In the genomic region with DNA sequence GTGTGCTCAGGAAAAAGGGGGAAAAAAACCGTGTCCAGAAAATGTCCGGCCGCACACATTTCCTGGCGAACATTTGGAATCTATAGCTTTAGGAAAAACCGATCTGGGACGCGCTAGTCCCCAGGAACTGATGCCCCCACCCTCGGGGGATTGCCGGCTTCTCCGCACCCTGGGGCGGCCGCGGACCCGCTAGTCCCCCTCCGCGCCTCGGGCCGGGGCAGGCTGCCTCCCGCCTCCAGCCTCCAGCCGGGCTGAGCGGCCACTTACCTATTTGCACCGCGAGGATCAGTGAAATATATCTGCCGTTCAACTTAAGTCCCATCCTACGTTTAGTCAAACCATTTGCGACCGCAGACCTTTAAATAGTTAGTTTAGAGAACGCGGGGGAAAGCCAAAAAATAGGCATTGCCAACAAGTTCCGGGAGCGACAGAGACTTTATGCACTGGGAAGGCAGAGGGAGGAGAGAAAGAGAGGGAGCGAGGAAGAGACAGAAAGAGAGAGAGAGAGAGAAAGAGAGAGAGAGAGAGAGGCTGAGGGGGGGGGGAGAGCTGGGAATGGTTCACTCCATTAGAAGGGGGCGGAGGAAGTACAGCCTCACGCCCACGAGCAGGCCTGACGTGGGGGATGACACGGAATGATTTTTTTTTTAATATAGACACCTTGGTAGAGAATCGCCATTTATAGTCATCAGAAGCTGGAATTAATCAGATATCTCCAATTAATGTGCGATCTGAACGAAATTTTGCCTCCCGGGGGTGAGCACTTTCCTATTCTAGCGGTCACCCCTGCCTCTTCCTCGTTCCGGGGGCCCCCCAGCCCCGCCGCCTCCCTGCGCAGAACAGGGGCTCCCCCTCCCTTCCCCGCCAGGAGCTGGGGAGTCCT, we compare ENCODE assay signal across 2 cellular contexts.
TF ChIP-seq lines count a peak whose summit lies in the region.

A gene with protein sequence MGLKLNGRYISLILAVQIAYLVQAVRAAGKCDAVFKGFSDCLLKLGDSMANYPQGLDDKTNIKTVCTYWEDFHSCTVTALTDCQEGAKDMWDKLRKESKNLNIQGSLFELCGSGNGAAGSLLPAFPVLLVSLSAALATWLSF (minus strand): TSS at position 498 of the 883 bp plus-strand sequence. CDS start 176 bp downstream, at position 322.

TF ChIP-seq in HCT116, 20 proteins besides CTCF, POLR2A, EP300 and RAD21 (continued from another document):
- TF ChIP-seq, protein P1, sequence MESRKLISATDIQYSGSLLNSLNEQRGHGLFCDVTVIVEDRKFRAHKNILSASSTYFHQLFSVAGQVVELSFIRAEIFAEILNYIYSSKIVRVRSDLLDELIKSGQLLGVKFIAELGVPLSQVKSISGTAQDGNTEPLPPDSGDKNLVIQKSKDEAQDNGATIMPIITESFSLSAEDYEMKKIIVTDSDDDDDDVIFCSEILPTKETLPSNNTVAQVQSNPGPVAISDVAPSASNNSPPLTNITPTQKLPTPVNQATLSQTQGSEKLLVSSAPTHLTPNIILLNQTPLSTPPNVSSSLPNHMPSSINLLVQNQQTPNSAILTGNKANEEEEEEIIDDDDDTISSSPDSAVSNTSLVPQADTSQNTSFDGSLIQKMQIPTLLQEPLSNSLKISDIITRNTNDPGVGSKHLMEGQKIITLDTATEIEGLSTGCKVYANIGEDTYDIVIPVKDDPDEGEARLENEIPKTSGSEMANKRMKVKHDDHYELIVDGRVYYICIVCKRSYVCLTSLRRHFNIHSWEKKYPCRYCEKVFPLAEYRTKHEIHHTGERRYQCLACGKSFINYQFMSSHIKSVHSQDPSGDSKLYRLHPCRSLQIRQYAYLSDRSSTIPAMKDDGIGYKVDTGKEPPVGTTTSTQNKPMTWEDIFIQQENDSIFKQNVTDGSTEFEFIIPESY (IDR thresholded peaks at IDR 0.05; ENCODE audit: extremely low read depth, insufficient replicate concordance, low read length) = no peak
- TF ChIP-seq ELF1 (IDR thresholded peaks at IDR 0.05; ENCODE audit: borderline replicate concordance, low read depth) = no peak

TF ChIP-seq in SK-N-SH treated with all-trans-retinoic acid at 6 μM for 48 hours, 23 proteins besides CTCF, POLR2A, EP300 and RAD21 (continued from another document):
- TF ChIP-seq, protein P2, sequence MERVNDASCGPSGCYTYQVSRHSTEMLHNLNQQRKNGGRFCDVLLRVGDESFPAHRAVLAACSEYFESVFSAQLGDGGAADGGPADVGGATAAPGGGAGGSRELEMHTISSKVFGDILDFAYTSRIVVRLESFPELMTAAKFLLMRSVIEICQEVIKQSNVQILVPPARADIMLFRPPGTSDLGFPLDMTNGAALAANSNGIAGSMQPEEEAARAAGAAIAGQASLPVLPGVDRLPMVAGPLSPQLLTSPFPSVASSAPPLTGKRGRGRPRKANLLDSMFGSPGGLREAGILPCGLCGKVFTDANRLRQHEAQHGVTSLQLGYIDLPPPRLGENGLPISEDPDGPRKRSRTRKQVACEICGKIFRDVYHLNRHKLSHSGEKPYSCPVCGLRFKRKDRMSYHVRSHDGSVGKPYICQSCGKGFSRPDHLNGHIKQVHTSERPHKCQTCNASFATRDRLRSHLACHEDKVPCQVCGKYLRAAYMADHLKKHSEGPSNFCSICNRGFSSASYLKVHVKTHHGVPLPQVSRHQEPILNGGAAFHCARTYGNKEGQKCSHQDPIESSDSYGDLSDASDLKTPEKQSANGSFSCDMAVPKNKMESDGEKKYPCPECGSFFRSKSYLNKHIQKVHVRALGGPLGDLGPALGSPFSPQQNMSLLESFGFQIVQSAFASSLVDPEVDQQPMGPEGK (CRISPR knock-in tag; IDR thresholded peaks at IDR 0.05; ENCODE audit: borderline replicate concordance) = no peak
- TF ChIP-seq ZC3H10 (CRISPR knock-in tag; IDR thresholded peaks at IDR 0.05) (no peak), ZNF8 (CRISPR knock-in tag; IDR thresholded peaks at IDR 0.05) (no peak), TCF4 (CRISPR knock-in tag; IDR thresholded peaks at IDR 0.05; ENCODE audit: borderline replicate concordance) (no peak), BACH2 (CRISPR knock-in tag; IDR thresholded peaks at IDR 0.05; ENCODE audit: borderline replicate concordance) (no peak), SNAI2 (CRISPR knock-in tag; IDR thresholded peaks at IDR 0.05) (no peak)
